ENCODE assay signal across 8 cellular contexts in genomic region chr12:92133795-92134637, GRCh38. TPM values are rescaled to one million over a fixed set of nuclear protein-coding genes. Genes with fewer than 3 reads are reported as not detected.
DNase-seq lines count a peak whose midpoint lies in the region; ATAC-seq, FAIRE-seq and TF ChIP-seq lines count a peak whose summit lies in the region.

No MANE protein-coding gene starts in this region.

- H3K79me2 ChIP-seq in K562 (ENCODE audit: control insufficient read depth, insufficient read depth, low read length) = peaks cover 97% of the 10 kb centered on the region
- H3K79me2 ChIP-seq in neural progenitor cell (ENCODE audit: low read depth) = peaks cover 100% of the 10 kb centered on the region

- peaks cover 21% of the 10 kb centered on the region for H3K36me3 Mint-ChIP-seq in neural progenitor cell

- H3K9me3 Mint-ChIP-seq in neural progenitor cell = peaks cover 2% of the 10 kb centered on the region

- TF ChIP-seq RAD21 in K562 (CRISPR knock-in tag; conservative IDR thresholded peaks at IDR 0.05 in 1 of 2, IDR thresholded peaks at IDR 0.05 in 1 of 2) = no peak

- BruUV-seq in K562 (replicated peaks; lab: Mats Ljungman, UMichigan) = no TSS peak

- CTCF ChIA-PET in K562 (lab: Yijun Ruan, JAX; ENCODE audit: low intra/inter-chr PET ratio) = interaction anchor here (0.7 kb wide), 1 partner anchor 9 kb away, joined by 3 read pairs; no protein-coding TSS in a partner anchor

- ATAC-seq in HG03571 (IDR thresholded peaks at IDR 0.05; ENCODE audit: unreplicated experiment) (peak; percentile 44), K562 (peak; percentile 19), HG03097 (IDR thresholded peaks at IDR 0.05; ENCODE audit: low FRiP score, unreplicated experiment) (no peak)

- no peaks in the 10 kb centered on the region for H3F3A ChIP-seq in neural progenitor cell (ENCODE audit: low read depth)

- H3K4me2 ChIP-seq in K562 (ENCODE audit: insufficient read depth, low read length) (no peak overlapping the region), neural progenitor cell (peak overlapping the region; percentile 33)

- H3K4me1 Mint-ChIP-seq in neural progenitor cell = peaks cover 42% of the 10 kb centered on the region

- no peak for FAIRE-seq in K562 (lab: Jason Lieb, UNC)

- DNase-seq in SKM-1 (lab: John Stamatoyannopoulos, UW; ENCODE audit: unreplicated experiment) (peak; percentile 2), SKM-1 treated with dmso at 0.1 percent for 144 hours (lab: John Stamatoyannopoulos, UW; ENCODE audit: unreplicated experiment) (no peak), K562 (ENCODE audit: extremely low read depth in 1 of 4, low spot score in 3 of 4) (no peak), neural progenitor cell (ENCODE audit: low spot score) (no peak), NCI-H1048 (lab: John Stamatoyannopoulos, UW) (no peak), NCI-H446 treated with DMSO at 0.1 percent for 48 hours (lab: John Stamatoyannopoulos, UW) (no peak)

- H3K36me3 ChIP-seq in K562 (ENCODE audit: control insufficient read depth, insufficient read depth, low read length) = peaks cover 2% of the 10 kb centered on the region; the same call in 1 of the 3 replicates
- no peaks in the 10 kb centered on the region for H3K36me3 ChIP-seq in neural progenitor cell

- H3K27me3 Mint-ChIP-seq in neural progenitor cell (ENCODE audit: insufficient read depth, low read depth) = peaks cover 4% of the 10 kb centered on the region

- no peak overlapping the region for H2AFZ ChIP-seq in K562 (ENCODE audit: low read depth, low read length)
- no peak overlapping the region for H2AFZ ChIP-seq in neural progenitor cell (replicated peaks)

- in situ Hi-C loops in K562 (cut with MboI) = no loop called here

- no peak overlapping the region for H3K27ac Mint-ChIP-seq in neural progenitor cell

- no peak overlapping the region for H3K4me3 Mint-ChIP-seq in neural progenitor cell

- no peak for TF ChIP-seq CTCF in K562 (IDR thresholded peaks at IDR 0.05 in 2 of 3, conservative IDR thresholded peaks at IDR 0.05 in 1 of 3; ENCODE audit: insufficient read depth in 2 of 3, low read depth in 1 of 3, low read length in 3 of 3)
- no peak for TF ChIP-seq CTCF in neural progenitor cell (IDR thresholded peaks at IDR 0.05)

- H3K9me1 ChIP-seq in K562 (ENCODE audit: control insufficient read depth, insufficient read depth, low read length) = peaks cover 4% of the 10 kb centered on the region

- 46% methylated on average over 3 of the region's 3 CpGs for WGBS in K562 (ENCODE audit: insufficient coverage, low coverage, missing lambda C conversion rate)

- H3K27ac ChIP-seq in K562 (ENCODE audit: extremely low read depth, low read depth, low read length) (no peak overlapping the region), neural progenitor cell (no peak overlapping the region)

- H4K20me1 ChIP-seq in K562 (replicated peaks; ENCODE audit: control insufficient read depth, insufficient read depth, low read length) (peaks cover 4% of the 10 kb centered on the region), neural progenitor cell (ENCODE audit: low read depth) (peaks cover 71% of the 10 kb centered on the region)

- intact Hi-C loops in K562 (cut with micrococcal nuclease) = no loop called here

- no peak overlapping the region for H3K9ac ChIP-seq in K562 (ENCODE audit: insufficient read depth in 1 of 2, low read depth in 2 of 2, low read length in 2 of 2)
- no peak overlapping the region for H3K9ac ChIP-seq in neural progenitor cell

- H3K4me1 ChIP-seq in K562 (replicated peaks in 1 of 2; ENCODE audit: control insufficient read depth in 2 of 2, insufficient read depth in 2 of 2, low read length in 2 of 2) (peaks cover 0 to 41% of the 10 kb centered on the region in 2 experiments; a peak in 4 of 5 replicates), neural progenitor cell (peaks cover 49% of the 10 kb centered on the region)

- no peak for TF ChIP-seq EP300 in K562 (IDR thresholded peaks at IDR 0.05; ENCODE audit: low read length)

- H3K9me3 ChIP-seq in K562 (replicated peaks; ENCODE audit: control insufficient read depth, insufficient read depth, low read depth, low read length) (no peaks in the 10 kb centered on the region), neural progenitor cell (ENCODE audit: low read depth) (no peaks in the 10 kb centered on the region)

- H3K4me3 ChIP-seq in K562 (no peak overlapping the region), neural progenitor cell (no peak overlapping the region)

- POLR2A ChIA-PET in K562 (lab: Yijun Ruan, JAX) = interaction anchor here (0.6 to 4.9 kb wide), 14 partner anchors 11 to 1341 kb away, joined by 3 to 44 read pairs (median 3); partner anchors contain the start of gene BTG1

- H3K27me3 ChIP-seq in K562 (ENCODE audit: control insufficient read depth in 2 of 2, insufficient read depth in 2 of 2, low read length in 2 of 2) = no peaks in the 10 kb centered on the region
- no peaks in the 10 kb centered on the region for H3K27me3 ChIP-seq in neural progenitor cell

- TF ChIP-seq POLR2A in K562 (conservative IDR thresholded peaks at IDR 0.05) = no peak

TF ChIP-seq in K562, 482 proteins besides CTCF, POLR2A, EP300 and RAD21 (continues in another document):
- TF ChIP-seq NR1H2 (CRISPR knock-in tag; IDR thresholded peaks at IDR 0.05) = no peak
- no peak for TF ChIP-seq SRSF9 (IDR thresholded peaks at IDR 0.05; ENCODE audit: borderline replicate concordance, low read depth, low read length)
- TF ChIP-seq TGIF2 (CRISPR knock-in tag; IDR thresholded peaks at IDR 0.05) = no peak
- TF ChIP-seq PTRF (tag; IDR thresholded peaks at IDR 0.05) = no peak
- no peak for TF ChIP-seq BCLAF1 (IDR thresholded peaks at IDR 0.05; ENCODE audit: borderline replicate concordance in 1 of 2, control insufficient read depth in 1 of 2, low read depth in 2 of 2, low read length in 1 of 2)
- no peak for TF ChIP-seq POLR2H (tag; IDR thresholded peaks at IDR 0.05; ENCODE audit: low read depth)
- no peak for TF ChIP-seq REST (CRISPR knock-in tag; IDR thresholded peaks at IDR 0.05; ENCODE audit: low read depth)

RNA-seq across cellular contexts. Expression of gene BTG1, which starts 11.6 kb away (rescaled TPM):
- total RNA-seq in K562 (2011; cell fraction: chromatin; rRNA removed; ENCODE audit: low replicate concordance) = 25.9 and 32.5 TPM in 2 replicates
- total RNA-seq in K562 (2011; cell fraction: nucleolus; rRNA removed) = 9.2 and 10.9 TPM in 2 replicates
- total RNA-seq in K562 (2011; cell fraction: nucleoplasm; rRNA removed) = 21.7 and 32.1 TPM in 2 replicates
- 4.3 and 4.5 TPM in 2 replicates for total RNA-seq in K562 (2014; rRNA removed)
- 8.0 and 9.9 TPM in 2 replicates for total RNA-seq in K562 (2014; rRNA removed; fragmentation: Illumina TruSeq; extraction: Trizol)
- total RNA-seq in K562 (2015; rRNA removed; fragmentation: Illumina TruSeq; extraction: Trizol) = 4.9 and 6.4 TPM in 2 replicates
- total RNA-seq in K562 (2021) = 28.6 and 29.5 TPM in 2 replicates
- polyA plus RNA-seq in K562 (2011; rRNA removed) = 9.0 and 27.0 TPM in 2 replicates
- polyA plus RNA-seq in K562 (2011; cell fraction: cytosol; rRNA removed) = 7.9 and 16.8 TPM in 2 replicates
- polyA plus RNA-seq in K562 (2011; cell fraction: nucleus; rRNA removed) = 10.7 and 29.8 TPM in 2 replicates
- polyA plus RNA-seq in K562 (2012) = 15.3 and 42.8 TPM in 2 replicates
- polyA plus RNA-seq in K562 (2014; fragmentation: Illumina TruSeq; extraction: Trizol) = 7.5 and 12.8 TPM in 2 replicates
- polyA plus RNA-seq in K562 (2014; fragmentation: Nextera tagmentation; extraction: Ambion mirVana) = 1 to 10 TPM; 3.7 to 4.3 TPM
- polyA plus RNA-seq in K562 (2014; rRNA removed) = 7.1 and 7.4 TPM in 2 replicates
- 17.2 and 33.9 TPM in 2 replicates for polyA minus RNA-seq in K562 (2011; rRNA and poly(A)+ RNA removed)
- 13.6 and 28.9 TPM in 2 replicates for polyA minus RNA-seq in K562 (2011; cell fraction: cytosol; rRNA and poly(A)+ RNA removed)
- polyA minus RNA-seq in K562 (2011; cell fraction: nucleus; rRNA and poly(A)+ RNA removed) = 11.0 and 40.8 TPM in 2 replicates
- total RNA-seq in neural progenitor cell (ENCODE audit: low replicate concordance) = 25.2 and 45.1 TPM in 2 replicates
